In the genomic region with DNA sequence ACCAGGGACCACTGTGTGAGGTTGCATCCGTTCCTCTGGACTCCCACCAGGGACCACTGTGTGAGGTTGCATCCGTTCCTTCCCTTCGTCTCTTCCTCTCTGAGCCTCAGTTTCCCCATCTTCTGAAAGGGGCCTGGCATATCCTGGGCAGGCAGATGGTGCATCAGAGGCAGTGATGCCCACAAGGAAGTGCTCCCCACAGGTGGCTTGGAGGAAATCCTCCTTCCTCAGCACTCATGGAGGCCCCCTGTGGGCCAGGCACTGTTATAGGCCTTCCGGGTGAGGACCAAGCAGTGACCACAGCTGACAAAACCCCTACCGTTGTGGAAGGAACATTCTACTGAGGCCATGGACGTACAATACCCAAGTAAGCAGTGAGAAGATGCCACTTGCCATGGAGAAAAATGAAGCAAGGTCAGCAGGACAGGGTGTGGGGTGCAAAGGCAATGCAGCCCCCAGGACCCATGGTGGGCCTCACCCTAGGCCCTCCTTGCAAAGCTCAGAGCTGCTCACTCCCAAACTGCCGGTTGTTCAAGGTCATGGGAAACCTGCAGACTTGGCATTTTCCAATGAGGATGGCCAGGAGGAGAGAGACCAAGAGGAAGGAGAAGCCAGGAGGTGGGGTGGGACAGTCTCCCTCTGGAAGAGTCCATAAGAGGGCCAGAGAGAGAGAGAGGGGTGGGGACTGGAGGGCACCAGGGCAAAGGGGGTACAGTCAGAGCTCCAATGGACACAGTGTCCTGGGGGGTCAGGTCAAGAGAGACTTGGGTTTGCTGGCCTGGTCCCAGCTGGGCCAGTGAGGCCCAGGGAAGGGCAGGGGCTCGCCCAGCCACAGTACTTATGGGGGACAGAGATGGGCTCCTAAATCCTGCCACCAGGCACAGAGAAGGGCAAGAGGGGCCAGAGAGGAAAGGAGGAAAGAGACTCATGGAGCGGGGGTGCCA, we compare ENCODE assay signal across 8 cellular contexts. TPM values are rescaled to one million over a fixed set of nuclear protein-coding genes. Genes with fewer than 3 reads are reported as not detected.
DNase-seq lines count a peak whose midpoint lies in the region; ATAC-seq and TF ChIP-seq lines count a peak whose summit lies in the region.

No MANE protein-coding gene starts in this region.

- peaks cover 0 to 7% of the 10 kb centered on the region in 2 donors for H3K36me3 Mint-ChIP-seq in naive B cell

- POLR2A ChIA-PET in Panc1 (lab: Charles Lee): interaction anchor here (0.7 kb wide), 1 partner anchor 76 kb away, joined by 3 read pairs; no protein-coding TSS in a partner anchor

- no TSS peak for BruUV-seq in Panc1 (replicated peaks; lab: Mats Ljungman, UMichigan)

- intact Hi-C loops in Panc1 (cut with micrococcal nuclease; ENCODE audit: unreplicated experiment): no loop called here

- H3K27me3 ChIP-seq in Panc1 (ENCODE audit: control insufficient read depth, insufficient read depth, low read length) (no peaks in the 10 kb centered on the region), ectodermal cell (ENCODE audit: control insufficient read depth, insufficient read depth, low read length, poor library complexity, severe bottlenecking) (no peaks in the 10 kb centered on the region)

- H3K36me3 ChIP-seq in Panc1 (ENCODE audit: control insufficient read depth, insufficient read depth, low read length) (no peaks in the 10 kb centered on the region), ectodermal cell (ENCODE audit: control insufficient read depth, insufficient read depth, low read length) (no peaks in the 10 kb centered on the region)

- no peaks in the 10 kb centered on the region for H3K9me3 ChIP-seq in Panc1 (ENCODE audit: control insufficient read depth, insufficient read depth, low read depth, low read length)
- H3K9me3 ChIP-seq in ectodermal cell (ENCODE audit: control insufficient read depth, low read length): no peaks in the 10 kb centered on the region

- CTCF ChIA-PET in Panc1 (lab: Charles Lee): interaction anchor here (0.5 kb wide), 1 partner anchor 56 kb away, joined by 3 read pairs; a partner anchor contains a TSS

- H3K4me1 Mint-ChIP-seq in naive B cell: peaks cover 10 to 18% (median 15%) of the 10 kb centered on the region in 3 donors

- peak overlapping the region in 1 of 6 donors; percentile 70 for H3K27ac Mint-ChIP-seq in naive B cell

- peak overlapping the region; percentile 12 to 88 (median 76) for H3K4me3 Mint-ChIP-seq in naive B cell

- in situ Hi-C loops in Panc1 (cut with HindIII; ENCODE audit: low pct_unique_long_range_greater_than_20kb, low sequenced_read_pairs): no loop called here

- H3K27me3 Mint-ChIP-seq in naive B cell: peaks cover 19 to 67% (median 62%) of the 10 kb centered on the region in 3 donors

- ATAC-seq in Panc1: peak; percentile 60
- peak; percentile 35 to 45 for ATAC-seq in naive B cell (ENCODE audit: low read depth in 2 of 2)
- no peak for ATAC-seq in HG02678 (IDR thresholded peaks at IDR 0.05; ENCODE audit: unreplicated experiment)

- peaks cover 0 to 6% (median 2%) of the 10 kb centered on the region in 7 donors for H3K9me3 Mint-ChIP-seq in naive B cell

- TF ChIP-seq CTCF in GM12875 (IDR thresholded peaks at IDR 0.05; ENCODE audit: borderline replicate concordance, insufficient read depth, low read depth, low read length) (peak; percentile 25; the same call in 1 of the 2 replicates), Panc1 (IDR thresholded peaks at IDR 0.05) (no peak; the same call in 1 of the 2 replicates)

- DNase-seq in Panc1 (ENCODE audit: low read depth, low spot score): no peak
- DNase-seq in naive B cell: no peak
- DNase-seq in pons (ENCODE audit: low spot score): no peak
- no peak for DNase-seq in COLO829 (ENCODE audit: low spot score)
- no peak for DNase-seq in stimulated activated naive CD4-positive, alpha-beta T cell (lab: John Stamatoyannopoulos, UW)

- H3K4me3 ChIP-seq in GM12875 (ENCODE audit: low read depth, low read length): no peak overlapping the region
- H3K4me3 ChIP-seq in Panc1 (ENCODE audit: low read depth in 2 of 2, low read length in 2 of 2): no peak overlapping the region
- H3K4me3 ChIP-seq in ectodermal cell (ENCODE audit: insufficient read depth, low read depth, low read length): peak overlapping the region; percentile 29

- 62 to 67% methylated on average over 9 of the region's 9 CpGs for WGBS in ectodermal cell, 2 experiments

- H3K4me1 ChIP-seq in Panc1 (ENCODE audit: control insufficient read depth, insufficient read depth, low read length): peaks cover 6% of the 10 kb centered on the region
- H3K4me1 ChIP-seq in ectodermal cell (ENCODE audit: control insufficient read depth, insufficient read depth, low read length): peaks cover 29% of the 10 kb centered on the region

- H3K27ac ChIP-seq in Panc1 (ENCODE audit: low read length) (no peak overlapping the region; the same call in 1 of the 2 replicates), ectodermal cell (ENCODE audit: insufficient read depth, low read depth, low read length, poor library complexity, severe bottlenecking) (no peak overlapping the region)

RNA-seq across cellular contexts. Expression of a gene that starts 51.1 kb away (rescaled TPM):
- not detected for total RNA-seq in Panc1 (2021; ENCODE audit: unreplicated experiment)
- polyA plus RNA-seq in Panc1 (2012; ENCODE audit: insufficient read length): not detected
- polyA plus RNA-seq in ectodermal cell (2013, experiment 1 of 4): not detected
- not detected for polyA plus RNA-seq in ectodermal cell (2013, experiment 2 of 4)
- not detected for polyA plus RNA-seq in ectodermal cell (2013, experiment 3 of 4)
- polyA plus RNA-seq in ectodermal cell (2013, experiment 4 of 4): not detected
- polyA plus RNA-seq in naive B cell (ENCODE audit: low read depth in 6 of 6): not detected

RNA-seq across cellular contexts. Expression of a gene that starts 56.2 kb away (rescaled TPM):
- total RNA-seq in Panc1 (2021; ENCODE audit: unreplicated experiment): 47.5 TPM
- polyA plus RNA-seq in Panc1 (2012; ENCODE audit: insufficient read length): 56.7 TPM
- 39.0 TPM for polyA plus RNA-seq in ectodermal cell (2013, experiment 1 of 4)
- 37.3 TPM for polyA plus RNA-seq in ectodermal cell (2013, experiment 2 of 4)
- 31.3 TPM for polyA plus RNA-seq in ectodermal cell (2013, experiment 3 of 4)
- polyA plus RNA-seq in ectodermal cell (2013, experiment 4 of 4): 35.2 TPM
- 10 to 100 TPM; 30.3 to 57.7 (median 35.4) TPM for polyA plus RNA-seq in naive B cell (ENCODE audit: low read depth in 6 of 6)
